ENCODE assay signal across 1 cellular context in the genomic region with DNA sequence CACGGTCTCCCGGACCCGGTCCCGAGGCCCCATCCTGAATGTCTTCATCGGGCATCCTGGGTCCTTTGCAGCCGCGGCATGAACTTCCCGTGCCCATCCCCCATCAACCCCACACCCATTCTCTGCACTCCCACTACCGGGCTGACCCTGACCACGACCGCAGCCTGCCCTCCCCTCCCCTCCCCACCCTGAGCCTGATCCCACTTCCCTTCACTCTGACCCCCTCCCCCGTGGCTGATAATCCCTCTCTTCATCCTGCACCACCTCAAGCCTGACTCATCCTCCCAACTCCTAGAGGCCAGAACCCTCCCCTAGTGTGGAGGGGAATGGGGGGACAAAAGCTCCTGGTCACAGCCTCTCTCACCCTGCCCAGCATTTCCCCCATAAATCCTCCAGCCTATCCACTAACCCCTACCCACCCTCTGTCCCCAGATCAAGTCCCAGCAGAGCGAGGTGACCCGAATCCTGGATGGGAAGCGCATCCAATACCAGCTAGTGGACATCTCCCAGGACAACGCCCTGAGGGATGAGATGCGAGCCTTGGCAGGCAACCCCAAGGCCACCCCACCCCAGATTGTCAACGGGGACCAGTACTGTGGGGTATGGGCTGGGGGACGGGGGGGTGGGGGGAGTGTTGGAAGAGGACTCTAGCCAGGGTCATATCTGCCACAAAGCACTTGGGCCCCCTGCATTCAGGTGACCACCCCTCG.
TF ChIP-seq lines count a peak whose summit lies in the region.

No MANE protein-coding gene starts in this region.

TF ChIP-seq in A549, 52 proteins besides CTCF, POLR2A, EP300 and RAD21:
- TF ChIP-seq HMGXB4 (CRISPR knock-in tag; IDR thresholded peaks at IDR 0.05; ENCODE audit: borderline replicate concordance): no peak
- TF ChIP-seq NPAS2 (CRISPR knock-in tag; IDR thresholded peaks at IDR 0.05; ENCODE audit: borderline replicate concordance): no peak
- TF ChIP-seq MAX (IDR thresholded peaks at IDR 0.05): no peak; the same call in 1 of the 2 replicates
- TF ChIP-seq RCOR1 (IDR thresholded peaks at IDR 0.05; ENCODE audit: low read depth, low read length): no peak
- TF ChIP-seq PHF8 (IDR thresholded peaks at IDR 0.05; ENCODE audit: borderline replicate concordance, low read depth): no peak
- TF ChIP-seq NFE2L2 (conservative IDR thresholded peaks at IDR 0.05; ENCODE audit: low read length): no peak
- no peak for TF ChIP-seq MAZ (IDR thresholded peaks at IDR 0.05; ENCODE audit: borderline replicate concordance, low read depth, low read length)
- no peak for TF ChIP-seq JUNB (IDR thresholded peaks at IDR 0.05)
- TF ChIP-seq NR3C1 (IDR thresholded peaks at IDR 0.05): no peak
- no peak for TF ChIP-seq FOSL2 (IDR thresholded peaks at IDR 0.05)
- no peak for TF ChIP-seq FOSL2 (CRISPR knock-in tag; IDR thresholded peaks at IDR 0.05)
- no peak for TF ChIP-seq CHD2 (IDR thresholded peaks at IDR 0.05; ENCODE audit: low read length, partially characterized antibody)
- no peak for TF ChIP-seq RFX5 (IDR thresholded peaks at IDR 0.05)
- no peak for TF ChIP-seq FOSB (CRISPR knock-in tag; IDR thresholded peaks at IDR 0.05)
- no peak for TF ChIP-seq HOXB13 (CRISPR knock-in tag; IDR thresholded peaks at IDR 0.05; ENCODE audit: low read depth)
- no peak; a peak in 1 of 5 replicates for TF ChIP-seq JUN (IDR thresholded peaks at IDR 0.05)
- no peak for TF ChIP-seq CBX8 (IDR thresholded peaks at IDR 0.05)
